31 cellular contexts compared by ENCODE assay signal in genomic region chr7:118006979-118007378, GRCh38.
"Had no signal": no experiment of that assay in that cellular context is flagged by ENCODE, and none has a peak within 500 bp of the region (broad histone marks: within the 10 kb centered on the region; RNA-seq: fewer than 3 reads in every experiment).

No MANE protein-coding gene starts in this region.

- DNase-seq: activated CD4-positive, alpha-beta memory T cell treated with anti-CD3 and anti-CD28 coated beads for 36 hours; activated CD4-positive, alpha-beta T cell treated with anti-CD3 and anti-CD28 coated beads for 48 hours; activated CD8-positive, alpha-beta memory T cell treated with anti-CD3 and anti-CD28 coated beads, Interleukin-2, amount 50 U/mL, for 4 hours; activated effector memory CD4-positive, alpha-beta T cell treated with anti-CD3 and anti-CD28 coated beads, Interleukin-2, amount 50 U/mL, for 16 hours; activated naive CD4-positive, alpha-beta T cell treated with anti-CD3 and anti-CD28 coated beads, Interleukin-2, amount 10 ng/mL, durations not matched to agents 7 days and 5 days; activated naive CD8-positive, alpha-beta T cell treated with anti-CD3 and anti-CD28 coated beads, Interleukin-2, amount 10 ng/mL, durations not matched to agents 7 days and 5 days; activated T-cell treated with anti-CD3 and anti-CD28 coated beads, Interleukin-2, amount 50 U/mL, for 1 hour; dermis blood vessel endothelial cell; effector CD8-positive, alpha-beta T cell; gastrocnemius medialis; glutamatergic neuron; left lung; mucosa of descending colon; posterior cingulate gyrus; sigmoid colon; small intestine; stimulated activated CD4-positive, alpha-beta T cell treated with anti-CD3 and anti-CD28 coated beads, Interleukin-1b, Interleukin-23, amount 100 ng/mL, for 48 hours; stimulated activated CD4-positive, alpha-beta T cell treated with anti-CD3 and anti-CD28 coated beads, Interleukin-4, amount 100 ng/mL, for 4 hours; stimulated activated CD8-positive, alpha-beta memory T cell treated with anti-CD3 and anti-CD28 coated beads, Interleukin-4, amount 100 ng/mL, for 48 hours; stimulated activated naive CD8-positive, alpha-beta T cell treated with anti-CD3 and anti-CD28 coated beads, Interleukin-15, amount 100 ng/mL, for 72 hours; substantia nigra; T-helper 1 cell; upper lobe of right lung had no signal

- H3K36me3 Mint-ChIP-seq: activated CD4-positive, alpha-beta memory T cell treated with anti-CD3 and anti-CD28 coated beads for 36 hours; activated naive CD4-positive, alpha-beta T cell treated with anti-CD3 and anti-CD28 coated beads, Interleukin-2, amount 10 ng/mL, durations not matched to agents 7 days and 5 days; activated naive CD8-positive, alpha-beta T cell treated with anti-CD3 and anti-CD28 coated beads, Interleukin-2, amount 10 ng/mL, durations not matched to agents 7 days and 5 days; natural killer cell treated with Interleukin-12 subunit alpha and Interleukin-12 subunit beta and Interleukin-15 and Interleukin-18, amount 100 ng/mL, for 72 hours; stimulated activated memory B cell treated with anti-CD40 and anti-IgM and Interleukin-4, amounts not matched to agents 10 μg/mL and 1 μg/mL and 100 μg/mL, for 72 hours had no signal

- H3K9me3 ChIP-seq: ascending aorta, gastrocnemius medialis, left lung, mucosa of descending colon, thyroid gland, upper lobe of right lung had no signal

- H3K4me3 Mint-ChIP-seq: activated CD4-positive, alpha-beta memory T cell treated with anti-CD3 and anti-CD28 coated beads for 36 hours; activated naive CD4-positive, alpha-beta T cell treated with anti-CD3 and anti-CD28 coated beads, Interleukin-2, amount 10 ng/mL, durations not matched to agents 7 days and 5 days; activated naive CD8-positive, alpha-beta T cell treated with anti-CD3 and anti-CD28 coated beads, Interleukin-2, amount 10 ng/mL, durations not matched to agents 7 days and 5 days; activated T-helper 1 cell treated with anti-CD3 and anti-CD28 coated beads, Interleukin-12 subunit alpha, Interleukin-12 subunit beta, Interleukin-2, Interleukin-4 antibody, amounts not matched to agents 30 ng/mL and 10 ng/mL and 1 ng/mL, durations not matched to agents 14 hours and 24 hours and 36 hours; central memory CD8-positive, alpha-beta T cell; natural killer cell treated with Interleukin-12 subunit alpha and Interleukin-12 subunit beta and Interleukin-15 and Interleukin-18, amount 100 ng/mL, for 72 hours; stimulated activated memory B cell treated with anti-CD40 and anti-IgM and Interleukin-4, amounts not matched to agents 10 μg/mL and 1 μg/mL and 100 μg/mL, for 72 hours; stimulated activated naive CD8-positive, alpha-beta T cell treated with anti-CD3 and anti-CD28 coated beads, Interleukin-15, amount 100 ng/mL, for 72 hours; T-helper 2 cell treated with Interferon-gamma antibody and Interleukin-4, amounts not matched to agents 5 μg/mL and 100 μg/mL, for 36 hours had no signal

- H3K27ac Mint-ChIP-seq: activated CD4-positive, alpha-beta memory T cell treated with anti-CD3 and anti-CD28 coated beads for 36 hours; activated naive CD4-positive, alpha-beta T cell treated with anti-CD3 and anti-CD28 coated beads, Interleukin-2, amount 10 ng/mL, durations not matched to agents 7 days and 5 days; activated naive CD8-positive, alpha-beta T cell treated with anti-CD3 and anti-CD28 coated beads, Interleukin-2, amount 10 ng/mL, durations not matched to agents 7 days and 5 days; activated T-helper 1 cell treated with anti-CD3 and anti-CD28 coated beads, Interleukin-12 subunit alpha, Interleukin-12 subunit beta, Interleukin-2, Interleukin-4 antibody, amounts not matched to agents 30 ng/mL and 10 ng/mL and 1 ng/mL, durations not matched to agents 14 hours and 24 hours and 36 hours; natural killer cell treated with Interleukin-12 subunit alpha and Interleukin-12 subunit beta and Interleukin-15 and Interleukin-18, amount 100 ng/mL, for 72 hours; stimulated activated memory B cell treated with anti-CD40 and anti-IgM and Interleukin-4, amounts not matched to agents 10 μg/mL and 1 μg/mL and 100 μg/mL, for 72 hours; stimulated activated naive CD8-positive, alpha-beta T cell treated with anti-CD3 and anti-CD28 coated beads, Interleukin-15, amount 100 ng/mL, for 72 hours; T-helper 2 cell treated with Interferon-gamma antibody and Interleukin-4, amounts not matched to agents 5 μg/mL and 100 μg/mL, for 36 hours had no signal

- H3K36me3 ChIP-seq: ascending aorta, gastrocnemius medialis, left lung, sigmoid colon, thyroid gland, upper lobe of right lung had no signal

- H3K27ac ChIP-seq: ascending aorta, gastrocnemius medialis, left lung, sigmoid colon, thyroid gland, upper lobe of right lung had no signal

- H3K4me3 ChIP-seq: ascending aorta, gastrocnemius medialis, left lung, lung, mucosa of descending colon, sigmoid colon, thyroid gland, upper lobe of right lung had no signal

- H3K9me3 Mint-ChIP-seq: activated CD4-positive, alpha-beta memory T cell treated with anti-CD3 and anti-CD28 coated beads for 36 hours; activated naive CD4-positive, alpha-beta T cell treated with anti-CD3 and anti-CD28 coated beads, Interleukin-2, amount 10 ng/mL, durations not matched to agents 7 days and 5 days; activated naive CD8-positive, alpha-beta T cell treated with anti-CD3 and anti-CD28 coated beads, Interleukin-2, amount 10 ng/mL, durations not matched to agents 7 days and 5 days; activated T-helper 1 cell treated with anti-CD3 and anti-CD28 coated beads, Interleukin-12 subunit alpha, Interleukin-12 subunit beta, Interleukin-2, Interleukin-4 antibody, amounts not matched to agents 30 ng/mL and 10 ng/mL and 1 ng/mL, durations not matched to agents 14 hours and 24 hours and 36 hours; central memory CD8-positive, alpha-beta T cell; stimulated activated memory B cell treated with anti-CD40 and anti-IgM and Interleukin-4, amounts not matched to agents 10 μg/mL and 1 μg/mL and 100 μg/mL, for 72 hours; T-helper 2 cell treated with Interferon-gamma antibody and Interleukin-4, amounts not matched to agents 5 μg/mL and 100 μg/mL, for 36 hours had no signal

- ATAC-seq: gastrocnemius medialis; left lung; mucosa of descending colon; natural killer cell treated with Interleukin-12 subunit alpha and Interleukin-12 subunit beta and Interleukin-15 and Interleukin-18, amount 100 ng/mL, for 72 hours; stimulated activated memory B cell treated with anti-CD40 and anti-IgM and Interleukin-4, amounts not matched to agents 10 μg/mL and 1 μg/mL and 100 μg/mL, for 72 hours; stimulated activated naive CD8-positive, alpha-beta T cell treated with anti-CD3 and anti-CD28 coated beads, Interleukin-15, amount 100 ng/mL, for 72 hours; upper lobe of right lung had no signal

- H3K4me1 ChIP-seq: ascending aorta, gastrocnemius medialis, left lung, sigmoid colon, thyroid gland, upper lobe of right lung had no signal

- H3K4me1 Mint-ChIP-seq: activated naive CD4-positive, alpha-beta T cell treated with anti-CD3 and anti-CD28 coated beads, Interleukin-2, amount 10 ng/mL, durations not matched to agents 7 days and 5 days; activated naive CD8-positive, alpha-beta T cell treated with anti-CD3 and anti-CD28 coated beads, Interleukin-2, amount 10 ng/mL, durations not matched to agents 7 days and 5 days; central memory CD8-positive, alpha-beta T cell; stimulated activated memory B cell treated with anti-CD40 and anti-IgM and Interleukin-4, amounts not matched to agents 10 μg/mL and 1 μg/mL and 100 μg/mL, for 72 hours; stimulated activated naive CD8-positive, alpha-beta T cell treated with anti-CD3 and anti-CD28 coated beads, Interleukin-15, amount 100 ng/mL, for 72 hours had no signal

- H3K27me3 ChIP-seq: ascending aorta, gastrocnemius medialis, left lung, sigmoid colon, thyroid gland, upper lobe of right lung had no signal

- H3K27me3 Mint-ChIP-seq: activated CD4-positive, alpha-beta memory T cell treated with anti-CD3 and anti-CD28 coated beads for 36 hours; activated naive CD4-positive, alpha-beta T cell treated with anti-CD3 and anti-CD28 coated beads, Interleukin-2, amount 10 ng/mL, durations not matched to agents 7 days and 5 days; activated naive CD8-positive, alpha-beta T cell treated with anti-CD3 and anti-CD28 coated beads, Interleukin-2, amount 10 ng/mL, durations not matched to agents 7 days and 5 days; natural killer cell treated with Interleukin-12 subunit alpha and Interleukin-12 subunit beta and Interleukin-15 and Interleukin-18, amount 100 ng/mL, for 72 hours; stimulated activated memory B cell treated with anti-CD40 and anti-IgM and Interleukin-4, amounts not matched to agents 10 μg/mL and 1 μg/mL and 100 μg/mL, for 72 hours had no signal
